Comparison of ENCODE assay signal across 8 cellular contexts in the genomic region with DNA sequence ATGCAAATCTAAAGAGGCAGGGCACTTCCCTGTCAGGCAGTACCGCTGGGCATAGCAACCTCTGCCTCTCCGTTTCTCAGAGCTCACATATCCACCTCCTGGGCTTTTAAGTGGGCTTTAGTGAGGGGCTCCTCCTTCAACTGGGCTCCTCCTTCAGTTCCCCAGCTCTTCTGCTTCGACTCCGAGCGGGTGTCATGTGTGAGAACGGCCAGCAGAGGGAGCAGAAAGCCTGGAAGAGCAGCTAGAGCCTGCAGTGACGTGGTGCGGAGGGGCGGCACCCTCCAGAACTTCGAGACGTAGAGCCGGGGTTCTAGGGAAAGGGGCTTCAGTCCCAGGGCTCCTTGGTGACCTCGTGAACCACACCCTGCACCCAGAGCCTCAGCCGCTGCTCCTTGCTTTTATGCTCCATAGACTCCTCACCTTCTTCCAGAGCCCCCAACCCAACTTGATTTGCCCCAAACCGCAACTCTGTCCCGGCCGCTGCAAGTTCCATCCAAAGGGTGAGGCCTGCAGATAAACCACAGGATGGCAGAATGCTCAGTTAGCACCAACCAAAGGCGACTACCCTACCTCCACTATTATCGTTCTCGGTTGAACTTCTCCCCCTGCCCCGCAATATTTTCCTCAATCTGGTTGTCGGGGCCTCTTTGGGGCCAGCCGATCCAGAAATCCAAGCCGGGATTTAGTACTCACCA. TPM values are rescaled to one million over a fixed set of nuclear protein-coding genes. Genes with fewer than 3 reads are reported as not detected.
DNase-seq lines count a peak whose midpoint lies in the region; ATAC-seq and TF ChIP-seq lines count a peak whose summit lies in the region.

No MANE protein-coding gene starts in this region.

- no peaks in the 10 kb centered on the region for H3K9me3 ChIP-seq in right lobe of liver

- TF ChIP-seq CTCF in C4-2B (conservative IDR thresholded peaks at IDR 0.05) (peak; percentile 96), dorsolateral prefrontal cortex (IDR thresholded peaks at IDR 0.05 in 54 of 56, conservative IDR thresholded peaks at IDR 0.05 in 2 of 56; ENCODE audit: low read depth in 1 of 56, partially characterized antibody in 56 of 56) (peak; percentile 68 to 98 (median 94)), right lobe of liver (IDR thresholded peaks at IDR 0.05) (peak; percentile 94 to 99 (median 94))

- H3K27me3 ChIP-seq in dorsolateral prefrontal cortex, result peaks cover 0 to 15% (median 0%) of the 10 kb centered on the region in 45 donors
- H3K27me3 ChIP-seq in right lobe of liver, result no peaks in the 10 kb centered on the region

- peak; percentile 89 for TF ChIP-seq POLR2A in right lobe of liver (IDR thresholded peaks at IDR 0.05)

- H3K4me3 ChIP-seq in dorsolateral prefrontal cortex (peak overlapping the region; percentile 50 to 94 (median 72)), right lobe of liver (peak overlapping the region; percentile 65 to 77 (median 66))

- peak overlapping the region; percentile 39 for H3K27ac ChIP-seq in C4-2B
- peak overlapping the region in 50 of 59 donors; percentile 2 to 90 (median 60) for H3K27ac ChIP-seq in dorsolateral prefrontal cortex
- H3K27ac ChIP-seq in right lobe of liver, result peak overlapping the region; percentile 69 to 87 (median 85)

- no peaks in the 10 kb centered on the region for H3K36me3 ChIP-seq in right lobe of liver

- ATAC-seq in GM19351 (IDR thresholded peaks at IDR 0.05; ENCODE audit: unreplicated experiment) (peak; percentile 51), HG03521 (IDR thresholded peaks at IDR 0.05; ENCODE audit: unreplicated experiment) (peak; percentile 58), right lobe of liver (peak; percentile 42 to 60 (median 53))

- DNase-seq in NCI-H69 (lab: John Stamatoyannopoulos, UW), result peak; percentile 95
- DNase-seq in activated CD4-positive, alpha-beta T cell treated with anti-CD3 and anti-CD28 coated beads, Interleukin-2, amount 50 U/mL, for 24 hours (ENCODE audit: low read depth in 1 of 2, low spot score in 1 of 2), result peak; percentile 89 to 94
- DNase-seq in dorsolateral prefrontal cortex, result peak; percentile 87 to 95 (median 92)
- peak; percentile 90 to 94 (median 92) for DNase-seq in right lobe of liver
- peak; percentile 96 for DNase-seq in stimulated activated CD4-positive, alpha-beta T cell treated with anti-CD3 and anti-CD28 coated beads, Interleukin-4, amount 100 ng/mL, for 24 hours

- H3K4me1 ChIP-seq in right lobe of liver, result peaks cover 0 to 48% (median 2%) of the 10 kb centered on the region in 4 donors

- 3% methylated on average over 12 of the region's 24 CpGs for whole genome bisulfite sequencing in right lobe of liver (ENCODE audit: insufficient coverage, low coverage, low lambda C conversion rate, missing lambda C conversion rate)

- intact Hi-C loops in dorsolateral prefrontal cortex (cut with DNase I) (no loop called here), right lobe of liver (cut with DNase I) (no loop called here)

RNA-seq across cellular contexts. Expression of a gene that starts 0.4 kb away (rescaled TPM):
- total RNA-seq in dorsolateral prefrontal cortex (10 to 100 TPM in 6 of 120 experiments, 1 to 10 TPM in 88, under 1 TPM in 25, not detected in 1; 0.15 to 12.1 (median 2.1) TPM), right lobe of liver (under 1 TPM; 0.16 to 0.74 (median 0.55) TPM)

RNA-seq across cellular contexts. Expression of a gene that starts 4.1 kb away (rescaled TPM):
- 1 to 10 TPM in 3 of 120 experiments, under 1 TPM in 26, not detected in 91; 0.17 to 2.6 (median 0.44) TPM for total RNA-seq in dorsolateral prefrontal cortex
- total RNA-seq in right lobe of liver, result 100 to 1,000 TPM in 4 of 6 experiments, 10 to 100 TPM in 2; 17.4 to 302 (median 150) TPM

RNA-seq across cellular contexts. Expression of a gene that starts 20.5 kb away (rescaled TPM):
- total RNA-seq in dorsolateral prefrontal cortex (10 to 100 TPM in 108 of 120 experiments, 1 to 10 TPM in 12; 7.1 to 28.3 (median 14.6) TPM), right lobe of liver (10 to 100 TPM in 1 of 6 experiments, 1 to 10 TPM in 5; 3.5 to 11.0 (median 6.8) TPM)

RNA-seq across cellular contexts. Expression of a gene that starts 24.6 kb away (rescaled TPM):
- total RNA-seq in dorsolateral prefrontal cortex (1 to 10 TPM in 1 of 120 experiments, under 1 TPM in 16, not detected in 103; 0.17 to 1.1 (median 0.26) TPM), right lobe of liver (100 to 1,000 TPM in 1 of 6 experiments, 10 to 100 TPM in 5; 14.7 to 123 (median 63.6) TPM)

RNA-seq across cellular contexts. Expression of a gene that starts 28.4 kb away (rescaled TPM):
- total RNA-seq in dorsolateral prefrontal cortex (100 to 1,000 TPM; 109 to 241 (median 155) TPM), right lobe of liver (10 to 100 TPM; 25.3 to 48.0 (median 35.9) TPM)

Comparison
In these comparisons a context has a peak if more than half of its experiments do, and no peak if none do; other contexts are left out.
1. Peak in every context shown above with its lines: DNase-seq, ATAC-seq, H3K4me3 ChIP-seq and H3K27ac ChIP-seq.
2. RNA of a gene that starts 4.1 kb away (total RNA-seq): 17.4 to 302 TPM in right lobe of liver; 0.17 to 2.6 TPM in dorsolateral prefrontal cortex; every median in the first group is over 4 times any median in the second.